In the genomic region with DNA sequence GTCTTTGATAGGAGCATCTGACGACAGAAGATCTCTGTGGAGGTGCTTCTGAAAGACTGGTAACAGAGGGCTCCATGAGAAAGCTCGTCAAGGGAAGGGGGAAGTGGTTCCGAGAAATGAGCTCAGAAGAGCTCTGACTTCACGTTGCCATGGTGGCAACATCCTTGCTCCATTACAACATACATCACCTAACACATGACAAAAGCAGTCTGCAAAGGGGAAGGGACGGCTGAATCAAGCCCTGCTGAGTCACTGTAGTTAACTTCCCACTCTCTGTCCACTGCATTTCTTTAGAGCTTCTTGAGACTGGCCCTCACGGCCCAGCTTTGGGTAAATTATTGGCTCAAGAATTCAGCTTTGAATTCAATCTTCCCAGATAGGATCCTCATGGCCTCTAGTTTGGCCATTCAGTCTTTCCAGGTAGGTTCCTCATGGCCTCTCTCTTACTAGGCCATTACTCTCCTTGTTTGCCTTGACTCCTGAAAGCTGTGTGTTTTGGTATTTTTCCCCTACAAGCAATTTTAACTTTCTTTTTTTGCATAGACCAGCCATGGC, we compare ENCODE assay signal across 8 cellular contexts.
DNase-seq lines count a peak whose midpoint lies in the region; ATAC-seq and TF ChIP-seq lines count a peak whose summit lies in the region.

No MANE protein-coding gene starts in this region.

- H3K4me3 ChIP-seq in AG09309 (ENCODE audit: control insufficient read depth, low read depth, low read length) = no peak overlapping the region
- no peak overlapping the region for H3K4me3 ChIP-seq in astrocyte of the spinal cord (ENCODE audit: low read depth, low read length)
- no peak overlapping the region for H3K4me3 ChIP-seq in lower lobe of right lung

- peaks cover 34% of the 10 kb centered on the region for H3K4me1 ChIP-seq in lower lobe of right lung

- H3K27ac ChIP-seq in lower lobe of right lung = peak overlapping the region; percentile 94

- ATAC-seq in HG03354 (IDR thresholded peaks at IDR 0.05; ENCODE audit: poor library complexity, severe bottlenecking, unreplicated experiment) (peak; percentile 42), lower lobe of right lung (peak; percentile 78 to 88), GM18909 (IDR thresholded peaks at IDR 0.05; ENCODE audit: poor library complexity, unreplicated experiment) (no peak)

- H3K27me3 ChIP-seq in lower lobe of right lung (ENCODE audit: low read depth) = no peaks in the 10 kb centered on the region

- H3K36me3 ChIP-seq in lower lobe of right lung = no peaks in the 10 kb centered on the region

- peak; percentile 89 for DNase-seq in AG09309 (ENCODE audit: low read depth)
- DNase-seq in astrocyte of the spinal cord (ENCODE audit: low read depth, low spot score) = peak; percentile 84
- peak; percentile 63 for DNase-seq in lower lobe of right lung
- DNase-seq in NCI-H2227 (lab: John Stamatoyannopoulos, UW; ENCODE audit: unreplicated experiment) = no peak
- no peak for DNase-seq in NCI-H2171 treated with DMSO at 0.1 percent for 48 hours (lab: John Stamatoyannopoulos, UW)
- DNase-seq in stimulated activated CD4-positive, alpha-beta T cell treated with anti-CD3 and anti-CD28 coated beads, Interleukin-12 subunit alpha, Interleukin-12 subunit beta, amount 100 ng/mL, for 4 hours = no peak

- in situ Hi-C loops in astrocyte of the spinal cord (cut with HindIII; ENCODE audit: low sequenced_read_pairs) = no loop called here

- TF ChIP-seq CTCF in AG09309 (IDR thresholded peaks at IDR 0.05; ENCODE audit: control insufficient read depth, insufficient read depth, low read depth, low read length, missing control alignments) (no peak), astrocyte of the spinal cord (IDR thresholded peaks at IDR 0.05; ENCODE audit: low read depth, low read length) (no peak), lower lobe of right lung (IDR thresholded peaks at IDR 0.05) (no peak)

- intact Hi-C loops in lower lobe of right lung (cut with DNase I) = no loop called here

- no peaks in the 10 kb centered on the region for H3K9me3 ChIP-seq in lower lobe of right lung

Comparison
In these comparisons a context has a peak if more than half of its experiments do, and no peak if none do; other contexts are left out.
1. DNase-seq: peak in AG09309 (single experiment), astrocyte of the spinal cord (single experiment) and lower lobe of right lung (single experiment); none in NCI-H2227 (single experiment), NCI-H2171 treated with DMSO at 0.1 percent for 48 hours (single experiment) and stimulated activated CD4-positive, alpha-beta T cell treated with anti-CD3 and anti-CD28 coated beads, Interleukin-12 subunit alpha, Interleukin-12 subunit beta, amount 100 ng/mL, for 4 hours (single experiment).